In genomic region chr1:220227393-220227792, GRCh38 we compare ENCODE assay signal across 21 cellular contexts.
"Had no signal": no experiment of that assay in that cellular context is flagged by ENCODE, and none has a peak within 500 bp of the region (broad histone marks: within the 10 kb centered on the region; RNA-seq: fewer than 3 reads in every experiment).

No MANE protein-coding gene starts in this region.

- H3K4me3 Mint-ChIP-seq: activated CD4-positive, alpha-beta memory T cell treated with anti-CD3 and anti-CD28 coated beads, Interleukin-2, amount 10 ng/mL, durations not matched to agents 7 days and 5 days; activated CD8-positive, alpha-beta memory T cell treated with anti-CD3 and anti-CD28 coated beads, Interleukin-2, amount 10 ng/mL, durations not matched to agents 7 days and 5 days; activated naive CD8-positive, alpha-beta T cell treated with anti-CD3 and anti-CD28 coated beads, Interleukin-2, amount 10 ng/mL, durations not matched to agents 7 days and 5 days had no signal

- DNase-seq: activated CD4-positive, alpha-beta memory T cell treated with anti-CD3 and anti-CD28 coated beads, Interleukin-2, amount 10 ng/mL, durations not matched to agents 7 days and 5 days; activated CD4-positive, alpha-beta T cell treated with anti-CD3 and anti-CD28 coated beads for 48 hours; activated CD8-positive, alpha-beta memory T cell treated with anti-CD3 and anti-CD28 coated beads, Interleukin-2, amount 10 ng/mL, durations not matched to agents 7 days and 5 days; activated naive CD4-positive, alpha-beta T cell treated with Interleukin-2 at 50 U/mL for 16 hours; activated naive CD8-positive, alpha-beta T cell treated with anti-CD3 and anti-CD28 coated beads, Interleukin-2, amount 10 ng/mL, durations not matched to agents 7 days and 5 days; activated T-cell treated with anti-CD3 and anti-CD28 coated beads, Interleukin-2, amount 50 U/mL, for 1 hour; amygdala; caudate nucleus; colonic mucosa; foreskin keratinocyte; hippocampal formation; islet precursor cell; left colon; occipital lobe; stimulated activated CD4-positive, alpha-beta T cell treated with anti-CD3 and anti-CD28 coated beads, Interleukin-2, amount 100 ng/mL, for 24 hours; stimulated activated naive CD8-positive, alpha-beta T cell treated with anti-CD3 and anti-CD28 coated beads, Interleukin-15, Interleukin-2, amounts not matched to agents 100 U/mL and 50 U/mL, for 24 hours; substantia nigra; T-helper 2 cell; transverse colon had no signal

- H3K36me3 ChIP-seq: colonic mucosa, vagina had no signal

- H3K27me3 Mint-ChIP-seq: activated CD4-positive, alpha-beta memory T cell treated with anti-CD3 and anti-CD28 coated beads, Interleukin-2, amount 10 ng/mL, durations not matched to agents 7 days and 5 days; activated CD8-positive, alpha-beta memory T cell treated with anti-CD3 and anti-CD28 coated beads, Interleukin-2, amount 10 ng/mL, durations not matched to agents 7 days and 5 days; activated naive CD8-positive, alpha-beta T cell treated with anti-CD3 and anti-CD28 coated beads, Interleukin-2, amount 10 ng/mL, durations not matched to agents 7 days and 5 days had no signal

- H3K9me3 Mint-ChIP-seq: activated CD4-positive, alpha-beta memory T cell treated with anti-CD3 and anti-CD28 coated beads, Interleukin-2, amount 10 ng/mL, durations not matched to agents 7 days and 5 days; activated naive CD8-positive, alpha-beta T cell treated with anti-CD3 and anti-CD28 coated beads, Interleukin-2, amount 10 ng/mL, durations not matched to agents 7 days and 5 days; activated T-helper 2 cell treated with anti-CD3 and anti-CD28 coated beads, Interferon-gamma antibody, Interleukin-2, Interleukin-4, amounts not matched to agents 10 μg/mL and 5 μg/mL and 100 μg/mL, durations not matched to agents 14 hours and 24 hours and 36 hours had no signal

- H3K4me3 ChIP-seq: colonic mucosa, transverse colon, vagina had no signal

- H3K4me1 ChIP-seq: colonic mucosa, foreskin keratinocyte had no signal

- H3K27me3 ChIP-seq: colonic mucosa, foreskin keratinocyte, transverse colon, vagina had no signal

- H3K27ac Mint-ChIP-seq: activated CD4-positive, alpha-beta memory T cell treated with anti-CD3 and anti-CD28 coated beads, Interleukin-2, amount 10 ng/mL, durations not matched to agents 7 days and 5 days; activated CD8-positive, alpha-beta memory T cell treated with anti-CD3 and anti-CD28 coated beads, Interleukin-2, amount 10 ng/mL, durations not matched to agents 7 days and 5 days; activated naive CD8-positive, alpha-beta T cell treated with anti-CD3 and anti-CD28 coated beads, Interleukin-2, amount 10 ng/mL, durations not matched to agents 7 days and 5 days; activated T-helper 2 cell treated with anti-CD3 and anti-CD28 coated beads, Interferon-gamma antibody, Interleukin-2, Interleukin-4, amounts not matched to agents 10 μg/mL and 5 μg/mL and 100 μg/mL, durations not matched to agents 14 hours and 24 hours and 36 hours had no signal

- ATAC-seq: activated CD8-positive, alpha-beta memory T cell treated with anti-CD3 and anti-CD28 coated beads, Interleukin-2, amount 10 ng/mL, durations not matched to agents 7 days and 5 days; foreskin keratinocyte; left colon; stimulated activated naive CD8-positive, alpha-beta T cell treated with anti-CD3 and anti-CD28 coated beads, Interleukin-15, Interleukin-2, amounts not matched to agents 100 U/mL and 50 U/mL, for 24 hours had no signal

- H3K27ac ChIP-seq: colonic mucosa, foreskin keratinocyte, transverse colon, vagina had no signal

- H3K9me3 ChIP-seq: colonic mucosa, transverse colon, vagina had no signal
